13 cellular contexts compared by ENCODE assay signal in genomic region chr17:19752216-19753048, GRCh38. TPM values are rescaled to one million over a fixed set of nuclear protein-coding genes. Genes with fewer than 3 reads are reported as not detected.
DNase-seq lines count a peak whose midpoint lies in the region; ATAC-seq and TF ChIP-seq lines count a peak whose summit lies in the region.
"Had no signal": no experiment of that assay in that cellular context is flagged by ENCODE, and none has a peak within 500 bp of the region (broad histone marks: within the 10 kb centered on the region; RNA-seq: fewer than 3 reads in every experiment).

No MANE protein-coding gene starts in this region.

- WGBS in heart left ventricle, 4 donors = 82 to 88% (median 86%) methylated on average over 13 to 15 of the region's 15 CpGs
- 88 to 89% methylated on average over 15 of the region's 15 CpGs for WGBS in aorta, 2 donors

- no peak for DNase-seq in heart left ventricle
- no peak for DNase-seq in Right ventricle myocardium inferior (ENCODE audit: missing footprints)
- peak in 5 of 10 donors; percentile 54 to 64 (median 62) for DNase-seq in dorsolateral prefrontal cortex
- no peak for DNase-seq in osteocyte (ENCODE audit: extremely low spot score, unreplicated experiment)
- peak in 1 of 2 donors; percentile 44 for DNase-seq in aorta
- no peak for DNase-seq in D341Med (ENCODE audit: low spot score)
- no peak for DNase-seq in type B pancreatic cell (ENCODE audit: extremely low spot score, unreplicated experiment)
- DNase-seq: activated CD4-positive, CD25-positive, alpha-beta regulatory T cell; activated T-cell treated with anti-CD3 and anti-CD28 coated beads, Interleukin-2, amount 50 U/mL, for 48 hours; central memory CD4-positive, alpha-beta T cell; Karpas-422 had no signal

- H3K9me3 ChIP-seq in heart left ventricle (no peaks in the 10 kb centered on the region), aorta (ENCODE audit: control insufficient read depth, low read length) (no peaks in the 10 kb centered on the region)

- peak overlapping the region; percentile 36 to 86 (median 60) for H3K27ac ChIP-seq in heart left ventricle
- H3K27ac ChIP-seq in dorsolateral prefrontal cortex = peak overlapping the region in 58 of 59 donors; percentile 42 to 96 (median 86)
- H3K27ac ChIP-seq in aorta (ENCODE audit: low read depth in 1 of 2, low read length in 2 of 2) = peak overlapping the region; percentile 71 to 98

- no peaks in the 10 kb centered on the region for H3K9me3 Mint-ChIP-seq in osteocyte (ENCODE audit: unreplicated experiment)
- H3K9me3 Mint-ChIP-seq in type B pancreatic cell = no peaks in the 10 kb centered on the region
- H3K9me3 Mint-ChIP-seq: mesothelial cell of epicardium had no signal

- no peaks in the 10 kb centered on the region for H3K27me3 Mint-ChIP-seq in osteocyte (ENCODE audit: unreplicated experiment)
- H3K27me3 Mint-ChIP-seq in type B pancreatic cell = peaks cover 13% of the 10 kb centered on the region

- TF ChIP-seq CTCF in heart left ventricle (IDR thresholded peaks at IDR 0.05) (no peak), dorsolateral prefrontal cortex (IDR thresholded peaks at IDR 0.05 in 54 of 56, conservative IDR thresholded peaks at IDR 0.05 in 2 of 56; ENCODE audit: low read depth in 1 of 56, partially characterized antibody in 56 of 56) (no peak), osteocyte (IDR thresholded peaks at IDR 0.05) (no peak), type B pancreatic cell (conservative IDR thresholded peaks at IDR 0.05) (no peak)

- H3K27me3 ChIP-seq in heart left ventricle = no peaks in the 10 kb centered on the region
- H3K27me3 ChIP-seq in dorsolateral prefrontal cortex = no peaks in the 10 kb centered on the region
- H3K27me3 ChIP-seq in aorta (ENCODE audit: control insufficient read depth in 1 of 2, insufficient read depth in 2 of 2, low read length in 1 of 2) = no peaks in the 10 kb centered on the region

- peak in 1 of 4 donors; percentile 3 for ATAC-seq in heart left ventricle
- no peak for ATAC-seq in Right ventricle myocardium inferior
- ATAC-seq in aorta (ENCODE audit: low FRiP score) = no peak
- ATAC-seq in GM18861 (IDR thresholded peaks at IDR 0.05; ENCODE audit: unreplicated experiment) = no peak

- H3K4me1 Mint-ChIP-seq in osteocyte (ENCODE audit: unreplicated experiment) = peaks cover 48% of the 10 kb centered on the region
- peaks cover 10% of the 10 kb centered on the region for H3K4me1 Mint-ChIP-seq in type B pancreatic cell (ENCODE audit: unreplicated experiment)

- intact Hi-C loops in heart left ventricle (cut with DNase I) = loop anchor here in 6 of 10 donors (2.0 to 10.0 kb wide), 5 partner anchors 45 to 108 kb away; partner anchors contain the start of gene ALDH3A2 (in 4 of the 6)
- intact Hi-C loops in Right ventricle myocardium inferior (cut with DNase I) = loop anchor here (5.0 to 10.0 kb wide), 2 partner anchors 48 to 105 kb away; partner anchors contain the start of gene ALDH3A2
- intact Hi-C loops in dorsolateral prefrontal cortex (cut with DNase I) = loop anchor here in 1 of 2 donors (1.0 to 2.0 kb wide), 2 partner anchors 24 to 104 kb away; partner anchors contain the start of gene ALDH3A2
- intact Hi-C loops in aorta (cut with DNase I) = loop anchor here in 1 of 2 donors (5.0 kb wide), 1 partner anchor 105 kb away; the partner anchor contains the start of gene ALDH3A2

- H3K4me3 ChIP-seq in heart left ventricle (no peak overlapping the region), dorsolateral prefrontal cortex (peak overlapping the region in 9 of 59 donors; percentile 0 to 39 (median 11)), aorta (ENCODE audit: low read length in 2 of 2) (no peak overlapping the region)

- no peak for TF ChIP-seq POLR2A in heart left ventricle (IDR thresholded peaks at IDR 0.05)

- H3K4me1 ChIP-seq in heart left ventricle (peaks cover 0 to 15% (median 2%) of the 10 kb centered on the region in 12 donors), aorta (ENCODE audit: control insufficient read depth in 1 of 2, insufficient read depth in 2 of 2, low read length in 2 of 2) (peaks cover 0 to 2% of the 10 kb centered on the region in 2 donors)

- H3K36me3 Mint-ChIP-seq in osteocyte (ENCODE audit: unreplicated experiment) (no peaks in the 10 kb centered on the region), type B pancreatic cell (no peaks in the 10 kb centered on the region)
- H3K36me3 Mint-ChIP-seq: mesothelial cell of epicardium had no signal

- H3K4me3 Mint-ChIP-seq in osteocyte (ENCODE audit: unreplicated experiment) = no peak overlapping the region
- no peak overlapping the region for H3K4me3 Mint-ChIP-seq in type B pancreatic cell
- H3K4me3 Mint-ChIP-seq: mesothelial cell of epicardium had no signal

- H3K36me3 ChIP-seq in heart left ventricle (no peaks in the 10 kb centered on the region), aorta (ENCODE audit: control insufficient read depth in 1 of 2, insufficient read depth in 2 of 2, low read length in 1 of 2) (no peaks in the 10 kb centered on the region)

- H3K27ac Mint-ChIP-seq in osteocyte (ENCODE audit: unreplicated experiment) (peak overlapping the region; percentile 94), type B pancreatic cell (no peak overlapping the region)
- H3K27ac Mint-ChIP-seq: mesothelial cell of epicardium had no signal

RNA-seq across cellular contexts. Expression of gene ALDH3A1, which starts 4.3 kb away (rescaled TPM):
- total RNA-seq in heart left ventricle = 1 to 10 TPM in 1 of 9 donors, under 1 TPM in 3, not detected in 5; 0.19 to 1.1 (median 0.39) TPM
- under 1 TPM in 1 of 2 donors, not detected in 1; 0.04 TPM for polyA plus RNA-seq in heart left ventricle
- total RNA-seq in Right ventricle myocardium inferior = not detected
- total RNA-seq in dorsolateral prefrontal cortex = 1 to 10 TPM in 21 of 120 experiments, under 1 TPM in 63, not detected in 36; 0.32 to 1.7 (median 0.67) TPM
- total RNA-seq in osteocyte = 0.52 and 1.6 TPM in 2 replicates
- under 1 TPM; 0.27 to 0.58 TPM for total RNA-seq in aorta
- 1 to 10 TPM; 1.4 to 2.4 TPM for polyA plus RNA-seq in aorta
- total RNA-seq in type B pancreatic cell (ENCODE audit: low replicate concordance) = 0.24 and 0.77 TPM in 2 replicates

RNA-seq across cellular contexts. Expression of gene SLC47A2, which starts 36.0 kb away (rescaled TPM):
- total RNA-seq in heart left ventricle (under 1 TPM in 1 of 9 donors, not detected in 8; 0.32 TPM), Right ventricle myocardium inferior (not detected), dorsolateral prefrontal cortex (1 to 10 TPM in 15 of 120 experiments, under 1 TPM in 42, not detected in 63; 0.20 to 4.0 (median 0.66) TPM), osteocyte (0.16 and 0.24 TPM in 2 replicates), aorta (not detected), type B pancreatic cell (ENCODE audit: low replicate concordance) (not detected in 2 replicates)
- polyA plus RNA-seq in heart left ventricle (not detected), aorta (under 1 TPM in 1 of 2 donors, not detected in 1; 0.10 TPM)
- total RNA-seq: mesothelial cell of epicardium had no signal
